1 cellular context compared by ENCODE assay signal in the genomic region with DNA sequence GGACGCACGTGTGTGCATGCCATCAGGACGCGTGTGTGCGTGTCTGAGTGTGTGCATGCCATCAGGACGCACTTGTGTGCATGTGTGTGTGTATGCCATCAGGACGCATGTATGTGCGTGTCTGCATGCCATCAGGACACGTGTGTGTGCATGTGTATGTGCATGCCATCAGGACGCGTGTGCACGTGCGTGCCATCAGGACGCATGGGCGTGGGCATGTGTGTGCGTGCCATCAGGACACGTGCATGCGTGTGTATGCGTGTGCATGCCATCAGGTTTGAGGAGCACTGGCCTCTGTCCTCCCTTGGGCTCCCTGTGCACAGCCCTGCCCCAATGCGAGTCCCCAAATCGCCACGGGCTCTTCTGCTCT.
TF ChIP-seq lines count a peak whose summit lies in the region.

No MANE protein-coding gene starts in this region.

TF ChIP-seq in IMR-90, 13 proteins besides CTCF, POLR2A, EP300 and RAD21:
- TF ChIP-seq SMC3 (IDR thresholded peaks at IDR 0.05; ENCODE audit: low read depth, low read length) = no peak
- TF ChIP-seq BHLHE40 (IDR thresholded peaks at IDR 0.05; ENCODE audit: low read depth, low read length) = no peak
TF ChIP-seq in IMR-90: peak in this region for 0.
